Comparison of ENCODE assay signal across 28 cellular contexts in the genomic region with DNA sequence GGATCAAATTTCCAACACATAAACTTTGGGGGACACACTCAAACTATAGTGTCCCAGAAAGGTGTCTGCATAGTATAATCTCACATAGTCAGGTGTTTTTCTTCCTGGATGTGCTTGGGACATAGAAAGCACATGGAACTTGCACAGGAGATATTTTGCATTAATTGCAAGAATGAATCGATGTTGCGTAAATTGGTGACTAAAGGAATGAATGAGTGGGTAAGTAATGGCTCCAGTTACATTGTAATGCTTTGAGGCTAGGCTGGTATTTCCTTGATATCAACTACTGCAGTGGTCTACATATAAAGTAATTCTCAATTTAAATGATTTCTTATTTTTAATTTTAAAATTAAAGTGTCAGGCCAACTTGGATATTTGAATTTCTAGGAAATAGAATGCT.
"Had no signal": no experiment of that assay in that cellular context is flagged by ENCODE, and none has a peak within 500 bp of the region (broad histone marks: within the 10 kb centered on the region; RNA-seq: fewer than 3 reads in every experiment).

No MANE protein-coding gene starts in this region.

- H3K27ac Mint-ChIP-seq: activated CD4-positive, alpha-beta memory T cell treated with anti-CD3 and anti-CD28 coated beads, Interleukin-2, amount 10 ng/mL, durations not matched to agents 7 days and 5 days; activated naive CD8-positive, alpha-beta T cell treated with anti-CD3 and anti-CD28 coated beads, Interleukin-2, amount 50 U/mL, for 24 hours; activated T-cell treated with anti-CD3 and anti-CD28 coated beads, Interleukin-2, amount 50 U/mL, for 24 hours; activated T-helper 17 cell treated with anti-CD3 and anti-CD28 coated beads, Interleukin-2, amount 50 U/mL, for 72 hours; naive B cell had no signal

- H3K36me3 ChIP-seq: cardiac muscle cell, colonic mucosa, spleen, transverse colon had no signal

- H3K27me3 Mint-ChIP-seq: activated naive CD8-positive, alpha-beta T cell treated with anti-CD3 and anti-CD28 coated beads, Interleukin-2, amount 50 U/mL, for 24 hours; activated T-cell treated with anti-CD3 and anti-CD28 coated beads, Interleukin-2, amount 50 U/mL, for 24 hours had no signal

- H3K9me3 Mint-ChIP-seq: activated CD4-positive, alpha-beta memory T cell treated with anti-CD3 and anti-CD28 coated beads, Interleukin-2, amount 10 ng/mL, durations not matched to agents 7 days and 5 days had no signal

- H3K4me3 ChIP-seq: cardiac muscle cell, colonic mucosa, spleen, testis, transverse colon had no signal

- H3K4me3 Mint-ChIP-seq: activated CD4-positive, alpha-beta memory T cell treated with anti-CD3 and anti-CD28 coated beads, Interleukin-2, amount 10 ng/mL, durations not matched to agents 7 days and 5 days; activated naive CD8-positive, alpha-beta T cell treated with anti-CD3 and anti-CD28 coated beads, Interleukin-2, amount 50 U/mL, for 24 hours; activated T-cell treated with anti-CD3 and anti-CD28 coated beads, Interleukin-2, amount 50 U/mL, for 24 hours; activated T-helper 17 cell treated with anti-CD3 and anti-CD28 coated beads, Interleukin-2, amount 50 U/mL, for 72 hours; naive B cell had no signal

- DNase-seq: activated CD4-positive, alpha-beta memory T cell treated with anti-CD3 and anti-CD28 coated beads, Interleukin-2, amount 10 ng/mL, durations not matched to agents 7 days and 5 days; activated CD4-positive, alpha-beta T cell treated with anti-CD3 and anti-CD28 coated beads for 48 hours; activated CD8-positive, alpha-beta memory T cell treated with anti-CD3 and anti-CD28 coated beads, Interleukin-2, amount 50 U/mL, for 48 hours; activated gamma-delta T cell treated with Interleukin-2 at 50 U/mL for 16 hours; activated naive CD4-positive, alpha-beta T cell treated with anti-CD3 and anti-CD28 coated beads, Interleukin-2, amount 50 U/mL, for 16 hours; activated naive CD8-positive, alpha-beta T cell treated with anti-CD3 and anti-CD28 coated beads, Interleukin-2, amount 50 U/mL, for 24 hours; activated T-cell treated with anti-CD3 and anti-CD28 coated beads, Interleukin-2, amount 50 U/mL, for 24 hours; anterior cingulate cortex; cerebellar nuclear complex; colonic mucosa; effector CD8-positive, alpha-beta T cell; head of caudate nucleus; hippocampal formation; left colon; mammary epithelial cell; naive B cell; right cardiac atrium; spleen; stimulated activated naive CD4-positive, alpha-beta T cell; T-helper 9 cell; testis; transverse colon had no signal

- H3K27me3 ChIP-seq: cardiac muscle cell, colonic mucosa, spleen, testis, transverse colon had no signal

- ATAC-seq: activated naive CD8-positive, alpha-beta T cell treated with anti-CD3 and anti-CD28 coated beads, Interleukin-2, amount 50 U/mL, for 24 hours; activated T-helper 17 cell treated with anti-CD3 and anti-CD28 coated beads, Interleukin-2, amount 50 U/mL, for 72 hours; left colon; right cardiac atrium had no signal

- H3K4me1 ChIP-seq: colonic mucosa had no signal

- H3K27ac ChIP-seq: cardiac muscle cell, colonic mucosa, spleen, testis, transverse colon, VCaP had no signal

- H3K4me1 Mint-ChIP-seq: activated CD4-positive, alpha-beta memory T cell treated with anti-CD3 and anti-CD28 coated beads, Interleukin-2, amount 10 ng/mL, durations not matched to agents 7 days and 5 days; activated T-helper 17 cell treated with anti-CD3 and anti-CD28 coated beads, Interleukin-2, amount 50 U/mL, for 72 hours had no signal

- FAIRE-seq: endometrium, kidney, TTC549 had no signal

- H3K9me3 ChIP-seq: colonic mucosa, testis, transverse colon had no signal
